ENCODE assay signal across 1 cellular context in the genomic region with DNA sequence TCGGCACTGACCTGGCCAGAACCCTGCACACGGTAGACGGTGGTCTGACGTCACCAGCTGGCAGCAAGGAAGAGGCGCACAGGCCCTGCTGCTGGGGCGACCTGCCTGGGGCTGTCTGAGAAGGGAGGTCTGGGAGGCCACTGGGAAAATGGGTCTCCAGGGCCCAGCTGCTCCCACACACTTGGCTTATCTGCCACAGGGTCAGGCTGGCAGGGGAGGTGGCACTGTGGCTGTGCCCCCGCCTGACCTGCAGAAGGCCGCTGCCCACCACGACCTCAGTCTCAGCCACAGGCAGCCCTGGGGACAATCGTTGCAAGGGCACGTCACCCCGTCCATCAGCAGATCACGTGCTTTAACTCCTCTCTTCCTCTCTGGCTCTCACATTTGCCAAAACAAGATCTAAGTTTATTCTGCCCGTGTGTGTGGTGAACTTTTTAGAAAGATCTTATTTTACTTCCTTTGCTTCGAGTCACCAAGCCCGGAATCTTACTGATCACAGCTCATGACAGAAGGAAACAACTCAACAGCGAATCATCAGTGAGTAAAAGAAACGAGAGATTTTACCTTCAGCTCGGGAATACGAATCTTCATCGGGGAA.
TF ChIP-seq lines count a peak whose summit lies in the region.

No MANE protein-coding gene starts in this region.

TF ChIP-seq in GM23338, 12 proteins besides CTCF, POLR2A, EP300 and RAD21 (continued from another document):
- TF ChIP-seq, protein P1, sequence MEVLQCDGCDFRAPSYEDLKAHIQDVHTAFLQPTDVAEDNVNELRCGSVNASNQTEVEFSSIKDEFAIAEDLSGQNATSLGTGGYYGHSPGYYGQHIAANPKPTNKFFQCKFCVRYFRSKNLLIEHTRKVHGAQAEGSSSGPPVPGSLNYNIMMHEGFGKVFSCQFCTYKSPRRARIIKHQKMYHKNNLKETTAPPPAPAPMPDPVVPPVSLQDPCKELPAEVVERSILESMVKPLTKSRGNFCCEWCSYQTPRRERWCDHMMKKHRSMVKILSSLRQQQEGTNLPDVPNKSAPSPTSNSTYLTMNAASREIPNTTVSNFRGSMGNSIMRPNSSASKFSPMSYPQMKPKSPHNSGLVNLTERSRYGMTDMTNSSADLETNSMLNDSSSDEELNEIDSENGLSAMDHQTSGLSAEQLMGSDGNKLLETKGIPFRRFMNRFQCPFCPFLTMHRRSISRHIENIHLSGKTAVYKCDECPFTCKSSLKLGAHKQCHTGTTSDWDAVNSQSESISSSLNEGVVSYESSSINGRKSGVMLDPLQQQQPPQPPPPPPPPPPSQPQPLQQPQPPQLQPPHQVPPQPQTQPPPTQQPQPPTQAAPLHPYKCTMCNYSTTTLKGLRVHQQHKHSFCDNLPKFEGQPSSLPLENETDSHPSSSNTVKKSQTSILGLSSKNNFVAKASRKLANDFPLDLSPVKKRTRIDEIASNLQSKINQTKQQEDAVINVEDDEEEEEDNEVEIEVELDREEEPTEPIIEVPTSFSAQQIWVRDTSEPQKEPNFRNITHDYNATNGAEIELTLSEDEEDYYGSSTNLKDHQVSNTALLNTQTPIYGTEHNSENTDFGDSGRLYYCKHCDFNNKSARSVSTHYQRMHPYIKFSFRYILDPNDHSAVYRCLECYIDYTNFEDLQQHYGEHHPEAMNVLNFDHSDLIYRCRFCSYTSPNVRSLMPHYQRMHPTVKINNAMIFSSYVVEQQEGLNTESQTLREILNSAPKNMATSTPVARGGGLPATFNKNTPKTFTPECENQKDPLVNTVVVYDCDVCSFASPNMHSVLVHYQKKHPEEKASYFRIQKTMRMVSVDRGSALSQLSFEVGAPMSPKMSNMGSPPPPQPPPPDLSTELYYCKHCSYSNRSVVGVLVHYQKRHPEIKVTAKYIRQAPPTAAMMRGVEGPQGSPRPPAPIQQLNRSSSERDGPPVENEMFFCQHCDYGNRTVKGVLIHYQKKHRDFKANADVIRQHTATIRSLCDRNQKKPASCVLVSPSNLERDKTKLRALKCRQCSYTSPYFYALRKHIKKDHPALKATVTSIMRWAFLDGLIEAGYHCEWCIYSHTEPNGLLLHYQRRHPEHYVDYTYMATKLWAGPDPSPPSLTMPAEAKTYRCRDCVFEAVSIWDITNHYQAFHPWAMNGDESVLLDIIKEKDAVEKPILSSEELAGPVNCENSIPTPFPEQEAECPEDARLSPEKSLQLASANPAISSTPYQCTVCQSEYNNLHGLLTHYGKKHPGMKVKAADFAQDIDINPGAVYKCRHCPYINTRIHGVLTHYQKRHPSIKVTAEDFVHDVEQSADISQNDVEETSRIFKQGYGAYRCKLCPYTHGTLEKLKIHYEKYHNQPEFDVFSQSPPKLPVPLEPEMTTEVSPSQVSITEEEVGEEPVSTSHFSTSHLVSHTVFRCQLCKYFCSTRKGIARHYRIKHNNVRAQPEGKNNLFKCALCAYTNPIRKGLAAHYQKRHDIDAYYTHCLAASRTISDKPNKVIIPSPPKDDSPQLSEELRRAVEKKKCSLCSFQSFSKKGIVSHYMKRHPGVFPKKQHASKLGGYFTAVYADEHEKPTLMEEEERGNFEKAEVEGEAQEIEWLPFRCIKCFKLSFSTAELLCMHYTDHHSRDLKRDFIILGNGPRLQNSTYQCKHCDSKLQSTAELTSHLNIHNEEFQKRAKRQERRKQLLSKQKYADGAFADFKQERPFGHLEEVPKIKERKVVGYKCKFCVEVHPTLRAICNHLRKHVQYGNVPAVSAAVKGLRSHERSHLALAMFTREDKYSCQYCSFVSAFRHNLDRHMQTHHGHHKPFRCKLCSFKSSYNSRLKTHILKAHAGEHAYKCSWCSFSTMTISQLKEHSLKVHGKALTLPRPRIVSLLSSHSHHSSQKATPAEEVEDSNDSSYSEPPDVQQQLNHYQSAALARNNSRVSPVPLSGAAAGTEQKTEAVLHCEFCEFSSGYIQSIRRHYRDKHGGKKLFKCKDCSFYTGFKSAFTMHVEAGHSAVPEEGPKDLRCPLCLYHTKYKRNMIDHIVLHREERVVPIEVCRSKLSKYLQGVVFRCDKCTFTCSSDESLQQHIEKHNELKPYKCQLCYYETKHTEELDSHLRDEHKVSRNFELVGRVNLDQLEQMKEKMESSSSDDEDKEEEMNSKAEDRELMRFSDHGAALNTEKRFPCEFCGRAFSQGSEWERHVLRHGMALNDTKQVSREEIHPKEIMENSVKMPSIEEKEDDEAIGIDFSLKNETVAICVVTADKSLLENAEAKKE (CRISPR knock-in tag; IDR thresholded peaks at IDR 0.05): no peak
- TF ChIP-seq CREB1 (CRISPR knock-in tag; IDR thresholded peaks at IDR 0.05; ENCODE audit: low read depth) (no peak), NANOG (IDR thresholded peaks at IDR 0.05; ENCODE audit: borderline replicate concordance) (no peak)
